Comparison of ENCODE assay signal across 28 cellular contexts in genomic region chr5:178479261-178479660, GRCh38.
"Had no signal": no experiment of that assay in that cellular context is flagged by ENCODE, and none has a peak within 500 bp of the region (broad histone marks: within the 10 kb centered on the region; RNA-seq: fewer than 3 reads in every experiment).

No MANE protein-coding gene starts in this region.

- H3K27ac ChIP-seq: brain microvascular endothelial cell, coronary artery, epithelial cell of prostate, esophagus squamous epithelium, gastroesophageal sphincter, VCaP had no signal

- H3K36me3 Mint-ChIP-seq: activated naive CD8-positive, alpha-beta T cell; WTC11 had no signal

- H3K9me3 Mint-ChIP-seq: activated T-cell treated with anti-CD3 and anti-CD28 coated beads, Interleukin-2, amount 50 U/mL, for 4 hours; activated T-helper 17 cell treated with anti-CD3 and anti-CD28 coated beads, Interleukin-2, amount 50 U/mL, for 72 hours; central memory CD8-positive, alpha-beta T cell; effector memory CD8-positive, alpha-beta T cell had no signal

- H3K9me3 ChIP-seq: esophagus squamous epithelium, gastroesophageal sphincter had no signal

- H3K4me3 Mint-ChIP-seq: activated CD8-positive, alpha-beta T cell treated with anti-CD3 and anti-CD28 coated beads for 36 hours; activated naive CD8-positive, alpha-beta T cell; activated T-cell treated with anti-CD3 and anti-CD28 coated beads, Interleukin-2, amount 50 U/mL, for 4 hours; activated T-helper 17 cell treated with anti-CD3 and anti-CD28 coated beads, Interleukin-2, amount 50 U/mL, for 72 hours; central memory CD8-positive, alpha-beta T cell; effector memory CD8-positive, alpha-beta T cell; WTC11 had no signal

- ATAC-seq: activated CD8-positive, alpha-beta T cell treated with anti-CD3 and anti-CD28 coated beads for 36 hours; activated T-cell treated with anti-CD3 and anti-CD28 coated beads, Interleukin-2, amount 50 U/mL, for 4 hours; activated T-helper 17 cell treated with anti-CD3 and anti-CD28 coated beads, Interleukin-2, amount 50 U/mL, for 72 hours; effector memory CD8-positive, alpha-beta T cell; gastroesophageal sphincter; WTC11 had no signal

- H3K27me3 Mint-ChIP-seq: activated CD8-positive, alpha-beta T cell treated with anti-CD3 and anti-CD28 coated beads for 36 hours; activated naive CD8-positive, alpha-beta T cell had no signal

- H3K4me1 ChIP-seq: gastroesophageal sphincter had no signal

- H3K4me3 ChIP-seq: coronary artery, esophagus squamous epithelium, gastroesophageal sphincter had no signal

- H3K27ac Mint-ChIP-seq: activated CD8-positive, alpha-beta T cell treated with anti-CD3 and anti-CD28 coated beads for 36 hours; activated naive CD8-positive, alpha-beta T cell; activated T-helper 17 cell treated with anti-CD3 and anti-CD28 coated beads, Interleukin-2, amount 50 U/mL, for 72 hours; effector memory CD8-positive, alpha-beta T cell; WTC11 had no signal

- H3K36me3 ChIP-seq: brain microvascular endothelial cell, esophagus squamous epithelium, gastroesophageal sphincter had no signal

- DNase-seq: activated CD4-positive, alpha-beta T cell treated with anti-CD3 and anti-CD28 coated beads for 1 hour; activated CD4-positive, alpha-beta T cell treated with anti-CD3 and anti-CD28 coated beads for 48 hours; activated CD4-positive, alpha-beta T cell treated with anti-CD3 and anti-CD28 coated beads, Interleukin-2, amount 50 U/mL, for 1 hour; activated CD4-positive, alpha-beta T cell treated with anti-CD3 and anti-CD28 coated beads, Interleukin-2, amount 50 U/mL, for 48 hours; activated CD8-positive, alpha-beta memory T cell treated with anti-CD3 and anti-CD28 coated beads for 24 hours; activated CD8-positive, alpha-beta T cell treated with anti-CD3 and anti-CD28 coated beads for 36 hours; activated effector memory CD4-positive, alpha-beta T cell treated with Interleukin-2 at 50 U/mL for 16 hours; activated gamma-delta T cell treated with Interleukin-2 at 50 U/mL for 16 hours; activated naive CD4-positive, alpha-beta T cell treated with anti-CD3 and anti-CD28 coated beads, Interleukin-2, amount 50 U/mL, for 16 hours; activated naive CD4-positive, alpha-beta T cell treated with Interleukin-2 at 50 U/mL for 16 hours; activated T-cell treated with anti-CD3 and anti-CD28 coated beads, Interleukin-2, amount 50 U/mL, for 4 hours; amniotic stem cell; anterior cingulate cortex; brain microvascular endothelial cell; dermis blood vessel endothelial cell; effector CD4-positive, alpha-beta T cell; effector memory CD8-positive, alpha-beta T cell; esophagus squamous epithelium; foreskin melanocyte; T-helper 2 cell had no signal

- H3K27me3 ChIP-seq: brain microvascular endothelial cell, gastroesophageal sphincter had no signal

- H3K4me1 Mint-ChIP-seq: activated T-helper 17 cell treated with anti-CD3 and anti-CD28 coated beads, Interleukin-2, amount 50 U/mL, for 72 hours had no signal
